ENCODE assay signal across 9 cellular contexts in the genomic region with DNA sequence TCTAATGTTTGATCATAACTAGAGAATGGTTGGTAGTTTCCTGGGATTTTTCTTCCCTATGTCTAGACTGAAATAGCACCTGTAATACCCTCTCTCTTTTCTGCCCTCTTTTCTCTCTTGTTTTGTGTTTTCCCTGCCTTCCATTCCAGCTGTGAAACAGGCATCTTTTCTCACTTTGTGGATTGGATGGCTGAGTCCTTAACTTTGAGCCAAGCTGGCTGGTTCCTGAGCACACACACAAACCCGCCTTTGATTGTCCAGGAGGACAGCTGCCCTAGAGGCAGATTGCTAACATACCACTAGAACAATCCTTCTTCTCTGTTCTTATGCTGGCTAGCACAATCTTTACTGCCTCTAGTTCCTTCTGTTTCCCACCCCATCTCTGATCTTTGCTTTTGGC. TPM values are rescaled to one million over a fixed set of nuclear protein-coding genes. Genes with fewer than 3 reads are reported as not detected.
DNase-seq lines count a peak whose midpoint lies in the region; ATAC-seq and TF ChIP-seq lines count a peak whose summit lies in the region.
"Had no signal": no experiment of that assay in that cellular context is flagged by ENCODE, and none has a peak within 500 bp of the region (broad histone marks: within the 10 kb centered on the region; RNA-seq: fewer than 3 reads in every experiment).

No MANE protein-coding gene starts in this region.

- DNase-seq in IMR-90 (peak; percentile 63), dermis blood vessel endothelial cell (peak; percentile 80), suprapubic skin (ENCODE audit: low spot score in 2 of 2) (no peak), H7 (no peak), GM20000 (ENCODE audit: low spot score) (no peak)
- no peak for DNase-seq in activated naive CD4-positive, alpha-beta T cell treated with anti-CD3 and anti-CD28 coated beads, Interleukin-2, amount 10 ng/mL, durations not matched to agents 7 days and 5 days

- no peak overlapping the region for H2AK9ac ChIP-seq in IMR-90 (replicated peaks; ENCODE audit: low read depth, low read length, poor library complexity)

- H3K18ac ChIP-seq in IMR-90 (ENCODE audit: low read depth, low read length), result no peak overlapping the region

- H3K23ac ChIP-seq in IMR-90 (ENCODE audit: low read depth, low read length), result peak overlapping the region; percentile 1; the same call in 1 of the 2 replicates

- no peak overlapping the region for H3K56ac ChIP-seq in IMR-90 (ENCODE audit: extremely low read depth, insufficient read depth, low read length)

- H2AFZ ChIP-seq in IMR-90 (replicated peaks; ENCODE audit: low read length, poor library complexity), result no peak overlapping the region

- peak overlapping the region; percentile 21; the same call in 1 of the 2 replicates for H3K4me2 ChIP-seq in IMR-90 (ENCODE audit: low read depth, low read length)

- no peak for ATAC-seq in IMR-90 (ENCODE audit: low read depth)
- ATAC-seq in HG02973 (IDR thresholded peaks at IDR 0.05; ENCODE audit: unreplicated experiment), result no peak

- CTCF ChIA-PET in IMR-90 (lab: Yijun Ruan, JAX), result interaction anchor here (0.6 to 1.8 kb wide), 5 partner anchors 15 to 545 kb away, joined by 4 to 11 read pairs (median 5); a partner anchor contains a TSS
- CTCF ChIA-PET in activated naive CD4-positive, alpha-beta T cell treated with anti-CD3 and anti-CD28 coated beads, Interleukin-2, amount 10 ng/mL, durations not matched to agents 7 days and 5 days (lab: Charles Lee), result interaction anchor here (0.9 kb wide), 1 partner anchor 21 kb away, joined by 3 read pairs; no protein-coding TSS in a partner anchor

- intact Hi-C loops in IMR-90 (cut with micrococcal nuclease), result loop anchor here (2.0 kb wide), 1 partner anchor 38 kb away; a partner anchor contains a TSS

- peak overlapping the region; percentile 2; the same call in 1 of the 2 replicates for H3K27ac ChIP-seq in IMR-90 (ENCODE audit: insufficient read depth, low read length)
- peak overlapping the region; percentile 86 to 87 for H3K27ac ChIP-seq in liver (ENCODE audit: low read depth in 1 of 2, low read length in 2 of 2)
- peak overlapping the region; percentile 84 for H3K27ac ChIP-seq in suprapubic skin

- no peak overlapping the region for H4K91ac ChIP-seq in IMR-90 (ENCODE audit: insufficient read depth, low read depth, low read length)

- H3K14ac ChIP-seq in IMR-90 (replicated peaks; ENCODE audit: low read depth, low read length), result peak overlapping the region; percentile 12; the same call in 1 of the 2 replicates

- no peak overlapping the region for H4K5ac ChIP-seq in IMR-90 (ENCODE audit: low read depth, low read length)

- no peak overlapping the region for H3K4me3 ChIP-seq in IMR-90 (ENCODE audit: insufficient read depth, low read depth, low read length)
- no peak overlapping the region for H3K4me3 ChIP-seq in liver (ENCODE audit: low read depth in 1 of 3, low read length in 3 of 3)
- H3K4me3 ChIP-seq in suprapubic skin, result peak overlapping the region; percentile 5
- H3K4me3 ChIP-seq in H7 (ENCODE audit: insufficient read depth, low read depth, low read length), result no peak overlapping the region

- H2BK5ac ChIP-seq in IMR-90 (ENCODE audit: low read depth, low read length, poor library complexity, severe bottlenecking), result peak overlapping the region; percentile 61

- POLR2A ChIA-PET in IMR-90 (lab: Charles Lee; ENCODE audit: unreplicated experiment), result interaction anchor here (1.1 kb wide), 1 partner anchor 15 kb away, joined by 7 read pairs; no protein-coding TSS in a partner anchor

- no peak overlapping the region for H3K4me3 Mint-ChIP-seq in activated naive CD4-positive, alpha-beta T cell treated with anti-CD3 and anti-CD28 coated beads, Interleukin-2, amount 10 ng/mL, durations not matched to agents 7 days and 5 days

- H3K4me1 ChIP-seq in IMR-90 (ENCODE audit: control insufficient read depth, insufficient read depth, low read length), result peaks cover 31% of the 10 kb centered on the region
- peaks cover 16 to 69% (median 58%) of the 10 kb centered on the region in 4 donors for H3K4me1 ChIP-seq in liver (ENCODE audit: control insufficient read depth in 4 of 4, insufficient read depth in 4 of 4, low read length in 3 of 4)
- peaks cover 97% of the 10 kb centered on the region for H3K4me1 ChIP-seq in suprapubic skin

- H3K79me1 ChIP-seq in IMR-90 (ENCODE audit: low read depth in 1 of 2, low read length in 2 of 2), result peaks cover 14 to 73% of the 10 kb centered on the region in 2 experiments; a peak in 3 of 4 replicates

- 0 out of 2 replicates have a peak overlapping the region, but pooled peaks have one; percentile 0 for H2AK5ac ChIP-seq in IMR-90 (ENCODE audit: low read depth, low read length)

- H3K27me3 Mint-ChIP-seq in activated naive CD4-positive, alpha-beta T cell treated with anti-CD3 and anti-CD28 coated beads, Interleukin-2, amount 10 ng/mL, durations not matched to agents 7 days and 5 days, result peaks cover 3% of the 10 kb centered on the region

- H4K8ac ChIP-seq in IMR-90 (ENCODE audit: low read depth in 2 of 2, low read length in 2 of 2), result no peak overlapping the region

- no peak overlapping the region for H2BK120ac ChIP-seq in IMR-90 (ENCODE audit: low read depth, low read length)

- H3K9ac ChIP-seq in IMR-90 (ENCODE audit: low read depth, low read length) (no peak overlapping the region; the same call in 1 of the 2 replicates), liver (ENCODE audit: low read depth in 1 of 2, low read length in 2 of 2) (peak overlapping the region; percentile 19 to 68)

- H2BK15ac ChIP-seq in IMR-90 (ENCODE audit: low read depth, low read length), result 0 out of 3 replicates have a peak overlapping the region, but pooled peaks have one; percentile 3

- WGBS in IMR-90 (ENCODE audit: extremely low coverage in 2 of 2, insufficient read length in 1 of 2), 2 experiments, result no CpG with 5 or more reads among the region's 1 CpG
- 21% methylated on average over 1 of the region's 1 CpG for WGBS in liver
- 25% methylated on average over 1 of the region's 1 CpG for WGBS in suprapubic skin

- TF ChIP-seq RAD21 in IMR-90 (IDR thresholded peaks at IDR 0.05; ENCODE audit: low read length) (no peak), liver (IDR thresholded peaks at IDR 0.05) (peak in 1 of 2 donors; percentile 36)

- peaks cover 20% of the 10 kb centered on the region for H3K4me1 Mint-ChIP-seq in activated naive CD4-positive, alpha-beta T cell treated with anti-CD3 and anti-CD28 coated beads, Interleukin-2, amount 10 ng/mL, durations not matched to agents 7 days and 5 days

- H3K27me3 ChIP-seq in IMR-90 (ENCODE audit: control insufficient read depth, insufficient read depth, low read length) (no peaks in the 10 kb centered on the region), liver (ENCODE audit: control insufficient read depth in 4 of 4, insufficient read depth in 4 of 4, low read length in 3 of 4) (no peaks in the 10 kb centered on the region), suprapubic skin (no peaks in the 10 kb centered on the region), H7 (ENCODE audit: control insufficient read depth, insufficient read depth, low read length) (no peaks in the 10 kb centered on the region)

- H3K27ac Mint-ChIP-seq in activated naive CD4-positive, alpha-beta T cell treated with anti-CD3 and anti-CD28 coated beads, Interleukin-2, amount 10 ng/mL, durations not matched to agents 7 days and 5 days, result no peak overlapping the region

- peaks cover 26% of the 10 kb centered on the region for H3K9me1 ChIP-seq in IMR-90 (ENCODE audit: insufficient read depth, low read length)

- TF ChIP-seq EP300 in suprapubic skin (IDR thresholded peaks at IDR 0.05), result no peak

- TF ChIP-seq POLR2A in IMR-90 (IDR thresholded peaks at IDR 0.05; ENCODE audit: low read depth, low read length) (no peak), suprapubic skin (IDR thresholded peaks at IDR 0.05) (no peak)

- peak overlapping the region; percentile 13; the same call in 1 of the 2 replicates for H3K4ac ChIP-seq in IMR-90 (ENCODE audit: low read depth, low read length)

- no peaks in the 10 kb centered on the region for H3K9me3 Mint-ChIP-seq in activated naive CD4-positive, alpha-beta T cell treated with anti-CD3 and anti-CD28 coated beads, Interleukin-2, amount 10 ng/mL, durations not matched to agents 7 days and 5 days

- H3K9me3 ChIP-seq in IMR-90 (ENCODE audit: control insufficient read depth, insufficient read depth, low read length) (no peaks in the 10 kb centered on the region), liver (ENCODE audit: control insufficient read depth in 4 of 4, low read length in 3 of 4) (no peaks in the 10 kb centered on the region), suprapubic skin (no peaks in the 10 kb centered on the region)

- TF ChIP-seq CTCF in IMR-90 (conservative IDR thresholded peaks at IDR 0.05; ENCODE audit: low read depth, low read length), result no peak
- TF ChIP-seq CTCF in liver (IDR thresholded peaks at IDR 0.05; ENCODE audit: low read depth, low read length, missing input control), result no peak
- TF ChIP-seq CTCF in suprapubic skin (IDR thresholded peaks at IDR 0.05), result no peak
- TF ChIP-seq CTCF in GM20000 (IDR thresholded peaks at IDR 0.05; ENCODE audit: extremely low read depth, missing control alignments), result no peak

- dilution Hi-C loops in IMR-90 (cut with HindIII; ENCODE audit: low sequenced_read_pairs, unreplicated experiment), result no loop called here

- no TSS peak for BruUV-seq in IMR-90 (replicated peaks; lab: Mats Ljungman, UMichigan)

- in situ Hi-C loops in IMR-90 (cut with MboI; ENCODE audit: low sequenced_read_pairs), result no loop called here

- H3K36me3 Mint-ChIP-seq in activated naive CD4-positive, alpha-beta T cell treated with anti-CD3 and anti-CD28 coated beads, Interleukin-2, amount 10 ng/mL, durations not matched to agents 7 days and 5 days, result no peaks in the 10 kb centered on the region

- H2BK20ac ChIP-seq in IMR-90 (ENCODE audit: low read depth, low read length), result no peak overlapping the region

- H3K36me3 ChIP-seq in IMR-90 (ENCODE audit: control insufficient read depth, insufficient read depth, low read length) (peaks cover 7% of the 10 kb centered on the region), liver (ENCODE audit: control insufficient read depth in 4 of 4, insufficient read depth in 3 of 4, low read depth in 1 of 4, low read length in 3 of 4) (no peaks in the 10 kb centered on the region), suprapubic skin (no peaks in the 10 kb centered on the region), H7 (replicated peaks; ENCODE audit: control insufficient read depth, insufficient read depth, low read length) (no peaks in the 10 kb centered on the region)

- H4K20me1 ChIP-seq in IMR-90 (ENCODE audit: insufficient read depth, low read length), result peaks cover 97% of the 10 kb centered on the region

RNA-seq across cellular contexts. Expression of a gene that starts 17.7 kb away (rescaled TPM):
- total RNA-seq in IMR-90 (2012; rRNA removed) (193 and 229 TPM in 2 replicates), dermis blood vessel endothelial cell (298 and 352 TPM in 2 replicates), liver (10 to 100 TPM; 74.1 to 97.1 TPM), suprapubic skin (100 to 1,000 TPM; 216 to 336 (median 223) TPM)
- polyA plus RNA-seq in IMR-90 (2012; rRNA removed) (80.5 and 88.5 TPM in 2 replicates), liver (10 to 100 TPM; 21.5 to 41.9 TPM)
- 42.5 and 47.0 TPM in 2 replicates for polyA plus RNA-seq in IMR-90 (2012; cell fraction: cytosol; rRNA removed)
- polyA plus RNA-seq in IMR-90 (2012; cell fraction: nucleus; rRNA removed; ENCODE audit: low replicate concordance), result 75.5 and 127 TPM in 2 replicates
- total RNA-seq in H7 (2014; rRNA removed; shearing (Covaris generic)), result 108 and 118 TPM in 2 replicates

RNA-seq across cellular contexts. Expression of a gene that starts 27.7 kb away (rescaled TPM):
- not detected in 2 replicates for total RNA-seq in IMR-90 (2012; rRNA removed)
- not detected in 2 replicates for polyA plus RNA-seq in IMR-90 (2012; rRNA removed)
- polyA plus RNA-seq in IMR-90 (2012; cell fraction: cytosol; rRNA removed), result not detected in 2 replicates
- not detected in 2 replicates for polyA plus RNA-seq in IMR-90 (2012; cell fraction: nucleus; rRNA removed; ENCODE audit: low replicate concordance)
- total RNA-seq in dermis blood vessel endothelial cell, result not detected in 2 replicates
- not detected for total RNA-seq in liver
- under 1 TPM in 1 of 2 donors, not detected in 1; 0.13 TPM for polyA plus RNA-seq in liver
- not detected for total RNA-seq in suprapubic skin
- total RNA-seq in H7 (2014; rRNA removed; shearing (Covaris generic)), result not detected in 2 replicates
- total RNA-seq: ureter had no signal

RNA-seq across cellular contexts. Expression of a gene that starts 38.0 kb away (rescaled TPM):
- total RNA-seq in IMR-90 (2012; rRNA removed) (40.3 and 48.9 TPM in 2 replicates), dermis blood vessel endothelial cell (73.2 and 139 TPM in 2 replicates), liver (10 to 100 TPM; 42.2 to 52.2 TPM), suprapubic skin (10 to 100 TPM; 62.0 to 74.6 (median 67.5) TPM)
- polyA plus RNA-seq in IMR-90 (2012; rRNA removed) (107 and 137 TPM in 2 replicates), liver (100 to 1,000 TPM in 1 of 2 donors, 10 to 100 TPM in 1; 90.7 to 129 TPM)
- 241 and 354 TPM in 2 replicates for polyA plus RNA-seq in IMR-90 (2012; cell fraction: cytosol; rRNA removed)
- 109 and 132 TPM in 2 replicates for polyA plus RNA-seq in IMR-90 (2012; cell fraction: nucleus; rRNA removed; ENCODE audit: low replicate concordance)
- 200 and 246 TPM in 2 replicates for total RNA-seq in H7 (2014; rRNA removed; shearing (Covaris generic))

Comparison
In these comparisons a context has a peak if more than half of its experiments do, and no peak if none do; other contexts are left out.
1. DNase-seq: peak in IMR-90 (single experiment) and dermis blood vessel endothelial cell (single experiment); none in suprapubic skin (0 of 2), H7 (single experiment), activated naive CD4-positive, alpha-beta T cell treated with anti-CD3 and anti-CD28 coated beads, Interleukin-2, amount 10 ng/mL, durations not matched to agents 7 days and 5 days (single experiment) and GM20000 (single experiment).
2. H3K27ac ChIP-seq: peak in every context shown above with its lines; median percentile 86 in liver; 84 in suprapubic skin; 2 in IMR-90.